17 cellular contexts compared by ENCODE assay signal in genomic region chr2:88698498-88699233, GRCh38. TPM values are rescaled to one million over a fixed set of nuclear protein-coding genes. Genes with fewer than 3 reads are reported as not detected.
DNase-seq lines count a peak whose midpoint lies in the region; ATAC-seq and TF ChIP-seq lines count a peak whose summit lies in the region.
"Had no signal": no experiment of that assay in that cellular context is flagged by ENCODE, and none has a peak within 500 bp of the region (broad histone marks: within the 10 kb centered on the region; RNA-seq: fewer than 3 reads in every experiment).

No MANE protein-coding gene starts in this region.

- H3K4me1 ChIP-seq in upper lobe of right lung: peaks cover 5% of the 10 kb centered on the region
- H3K4me1 ChIP-seq: foreskin keratinocyte had no signal

- DNase-seq in left ventricle myocardium superior: no peak
- DNase-seq in Right ventricle myocardium inferior (ENCODE audit: missing footprints): no peak
- DNase-seq in epithelial cell of esophagus (ENCODE audit: low read depth): peak; percentile 55
- DNase-seq in mucosa of gallbladder (ENCODE audit: low spot score): peak; percentile 78
- no peak for DNase-seq in upper lobe of right lung
- no peak for DNase-seq in cerebellar cortex (ENCODE audit: low spot score)
- DNase-seq in caudate nucleus (lab: John Stamatoyannopoulos, UW): no peak
- no peak for DNase-seq in left lobe of liver (ENCODE audit: low spot score)
- DNase-seq: activated effector memory CD4-positive, alpha-beta T cell treated with Interleukin-2 at 50 U/mL for 16 hours; central memory CD4-positive, alpha-beta T cell; DMS53; foreskin keratinocyte; H7; SHP77 treated with DMSO at 0.1 percent for 48 hours; stimulated activated CD4-positive, alpha-beta T cell treated with anti-CD3 and anti-CD28 coated beads, Interleukin-15, amount 100 ng/mL, for 24 hours; stimulated activated naive CD4-positive, alpha-beta T cell had no signal

- ATAC-seq in left ventricle myocardium superior (peak; percentile 57), Right ventricle myocardium inferior (no peak), upper lobe of right lung (peak; percentile 80), left lobe of liver (no peak)
- ATAC-seq: activated CD4-positive, CD25-positive, alpha-beta regulatory T cell treated with anti-CD3 and anti-CD28 coated beads, Interleukin-2, amount 50 U/mL, for 24 hours; foreskin keratinocyte had no signal

- intact Hi-C loops in left ventricle myocardium superior (cut with micrococcal nuclease) (no loop called here), Right ventricle myocardium inferior (cut with DNase I) (no loop called here), upper lobe of right lung (cut with DNase I) (no loop called here)

- no peaks in the 10 kb centered on the region for H3K9me3 ChIP-seq in upper lobe of right lung

- no peaks in the 10 kb centered on the region for H3K27me3 ChIP-seq in upper lobe of right lung
- H3K27me3 ChIP-seq: foreskin keratinocyte had no signal

- H3K36me3 ChIP-seq in upper lobe of right lung: peaks cover 20% of the 10 kb centered on the region

- no peak for TF ChIP-seq CTCF in epithelial cell of esophagus (IDR thresholded peaks at IDR 0.05; ENCODE audit: insufficient read depth, low read depth, low read length, missing control alignments)
- TF ChIP-seq CTCF in upper lobe of right lung (IDR thresholded peaks at IDR 0.05): no peak

- H3K4me3 ChIP-seq in epithelial cell of esophagus (ENCODE audit: low read length) (no peak overlapping the region), upper lobe of right lung (no peak overlapping the region)

- peak overlapping the region; percentile 42 for H3K27ac ChIP-seq in upper lobe of right lung
- no peak overlapping the region for H3K27ac ChIP-seq in caudate nucleus (ENCODE audit: low read depth, low read length)
- H3K27ac ChIP-seq: foreskin keratinocyte had no signal

RNA-seq across cellular contexts. Expression of gene RPIA, which starts 7.2 kb away (rescaled TPM):
- total RNA-seq in left ventricle myocardium superior (19.1 TPM), Right ventricle myocardium inferior (15.8 TPM), mucosa of gallbladder (24.4 TPM), upper lobe of right lung (17.5 TPM), left lobe of liver (2.9 TPM)

Comparison
In these comparisons a context has a peak if more than half of its experiments do, and no peak if none do; other contexts are left out.
1. ATAC-seq: peak in left ventricle myocardium superior (single experiment) and upper lobe of right lung (single experiment); none in Right ventricle myocardium inferior (single experiment) and left lobe of liver (single experiment).
2. DNase-seq: peak in epithelial cell of esophagus (single experiment) and mucosa of gallbladder (single experiment); none in left ventricle myocardium superior (single experiment), Right ventricle myocardium inferior (single experiment), upper lobe of right lung (single experiment), cerebellar cortex (single experiment), caudate nucleus (0 of 61) and left lobe of liver (single experiment).